In genomic region chr16:21628196-21628726, GRCh38 we compare ENCODE assay signal across 2 cellular contexts.
TF ChIP-seq lines count a peak whose summit lies in the region.

No MANE protein-coding gene starts in this region.

TF ChIP-seq in IMR-90, 13 proteins besides CTCF, POLR2A, EP300 and RAD21:
- TF ChIP-seq NFE2L2 (IDR thresholded peaks at IDR 0.05; ENCODE audit: low read depth, low read length) (no peak), RCOR1 (IDR thresholded peaks at IDR 0.05; ENCODE audit: insufficient replicate concordance, low read length) (no peak), CHD1 (IDR thresholded peaks at IDR 0.05; ENCODE audit: low read depth, low read length) (no peak), USF2 (IDR thresholded peaks at IDR 0.05; ENCODE audit: low read depth, low read length) (no peak), MAFK (IDR thresholded peaks at IDR 0.05; ENCODE audit: low read depth, low read length) (no peak), BHLHE40 (IDR thresholded peaks at IDR 0.05; ENCODE audit: low read depth, low read length) (no peak), CEBPB (IDR thresholded peaks at IDR 0.05; ENCODE audit: low read depth, low read length) (no peak), RFX5 (IDR thresholded peaks at IDR 0.05; ENCODE audit: low read depth, low read length) (no peak), SMC3 (IDR thresholded peaks at IDR 0.05; ENCODE audit: low read depth, low read length) (no peak), FOS (IDR thresholded peaks at IDR 0.05; ENCODE audit: low read depth, low read length) (no peak)
TF ChIP-seq in IMR-90: peak in this region for 0.

TF ChIP-seq in GM12891, 5 proteins besides CTCF, POLR2A, EP300 and RAD21:
- TF ChIP-seq POLR2AphosphoS5 (IDR thresholded peaks at IDR 0.05; ENCODE audit: low read depth, low read length), result no peak
- no peak for TF ChIP-seq TAF1 (IDR thresholded peaks at IDR 0.05; ENCODE audit: low read depth, low read length)
- no peak for TF ChIP-seq POU2F2 (IDR thresholded peaks at IDR 0.05; ENCODE audit: low read depth, low read length)
- TF ChIP-seq PAX5 (IDR thresholded peaks at IDR 0.05; ENCODE audit: insufficient read depth, low read length, severe bottlenecking), result no peak
- TF ChIP-seq SPI1 (IDR thresholded peaks at IDR 0.05; ENCODE audit: low read depth, low read length), result no peak
